Comparison of ENCODE assay signal across 26 cellular contexts in the genomic region with DNA sequence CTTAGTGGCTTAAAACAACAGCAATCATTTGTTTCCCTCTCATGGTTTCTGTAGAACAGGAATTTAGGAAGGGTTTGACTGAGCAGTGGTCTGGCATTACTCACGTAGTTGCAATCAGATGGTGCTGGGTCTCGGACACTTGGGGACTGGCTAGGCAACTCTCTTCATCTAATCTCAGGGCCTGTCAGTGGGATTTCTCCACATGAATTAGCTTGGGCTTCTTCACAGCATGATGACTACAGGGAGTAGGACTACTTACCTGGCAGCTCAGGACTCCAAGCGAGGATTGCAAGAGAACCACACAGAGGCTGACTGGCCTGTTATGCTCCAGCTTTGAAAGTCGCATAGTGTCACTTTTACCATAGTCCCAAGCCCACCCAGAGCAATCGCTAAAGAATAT.
"Had no signal": no experiment of that assay in that cellular context is flagged by ENCODE, and none has a peak within 500 bp of the region (broad histone marks: within the 10 kb centered on the region; RNA-seq: fewer than 3 reads in every experiment).

No MANE protein-coding gene starts in this region.

- H3K4me3 ChIP-seq: breast epithelium, colonic mucosa, esophagus squamous epithelium, heart right ventricle, left lung, mucosa of descending colon, SK-N-MC, thoracic aorta had no signal

- H3K4me3 Mint-ChIP-seq: activated CD8-positive, alpha-beta T cell treated with anti-CD3 and anti-CD28 coated beads, Interleukin-2, amount 10 ng/mL, durations not matched to agents 7 days and 5 days; activated naive CD8-positive, alpha-beta T cell treated with anti-CD3 and anti-CD28 coated beads, Interleukin-2, amount 50 U/mL, for 24 hours; activated T-helper 1 cell treated with anti-CD3 and anti-CD28 coated beads, Interleukin-12 subunit alpha, Interleukin-12 subunit beta, Interleukin-2, Interleukin-4 antibody, amounts not matched to agents 30 ng/mL and 10 ng/mL and 1 ng/mL, durations not matched to agents 14 hours and 24 hours and 36 hours; endodermal cell; neural crest cell; T-helper 2 cell treated with Interferon-gamma antibody and Interleukin-4, amounts not matched to agents 5 μg/mL and 100 μg/mL, for 36 hours; type B pancreatic cell had no signal

- H3K4me1 Mint-ChIP-seq: neural crest cell had no signal

- DNase-seq: activated CD4-positive, alpha-beta T cell treated with anti-CD3 and anti-CD28 coated beads for 1 hour; activated CD4-positive, alpha-beta T cell treated with anti-CD3 and anti-CD28 coated beads, Interleukin-2, amount 50 U/mL, for 1 hour; activated CD8-positive, alpha-beta T cell treated with anti-CD3 and anti-CD28 coated beads, Interleukin-2, amount 10 ng/mL, durations not matched to agents 7 days and 5 days; activated gamma-delta T cell; activated naive CD4-positive, alpha-beta T cell treated with anti-CD3 and anti-CD28 coated beads, Interleukin-2, amount 50 U/mL, for 16 hours; activated naive CD8-positive, alpha-beta T cell treated with anti-CD3 and anti-CD28 coated beads, Interleukin-2, amount 50 U/mL, for 24 hours; aorta; colonic mucosa; endodermal cell; esophagus squamous epithelium; heart right ventricle; left lung; mammary epithelial cell; mucosa of descending colon; naive B cell; occipital lobe; stimulated activated CD4-positive, alpha-beta T cell treated with anti-CD3 and anti-CD28 coated beads, Interleukin-4, amount 100 ng/mL, for 24 hours; stimulated activated naive CD4-positive, alpha-beta T cell treated with Interleukin-2 at 50 U/mL for 16 hours; WERI-Rb-1 had no signal

- H3K27me3 Mint-ChIP-seq: activated naive CD8-positive, alpha-beta T cell treated with anti-CD3 and anti-CD28 coated beads, Interleukin-2, amount 50 U/mL, for 24 hours; naive B cell; type B pancreatic cell had no signal

- H3K27ac ChIP-seq: breast epithelium, colonic mucosa, esophagus squamous epithelium, left lung, SK-N-MC, thoracic aorta, WERI-Rb-1 had no signal

- H3K4me1 ChIP-seq: breast epithelium, colonic mucosa had no signal

- H3K9me3 ChIP-seq: breast epithelium, colonic mucosa, esophagus squamous epithelium, left lung, mucosa of descending colon, thoracic aorta had no signal

- ATAC-seq: activated CD8-positive, alpha-beta T cell treated with anti-CD3 and anti-CD28 coated beads, Interleukin-2, amount 10 ng/mL, durations not matched to agents 7 days and 5 days; activated naive CD8-positive, alpha-beta T cell treated with anti-CD3 and anti-CD28 coated beads, Interleukin-2, amount 50 U/mL, for 24 hours; left lung; mucosa of descending colon had no signal

- H3K9me3 Mint-ChIP-seq: activated T-helper 1 cell treated with anti-CD3 and anti-CD28 coated beads, Interleukin-12 subunit alpha, Interleukin-12 subunit beta, Interleukin-2, Interleukin-4 antibody, amounts not matched to agents 30 ng/mL and 10 ng/mL and 1 ng/mL, durations not matched to agents 14 hours and 24 hours and 36 hours; T-helper 2 cell treated with Interferon-gamma antibody and Interleukin-4, amounts not matched to agents 5 μg/mL and 100 μg/mL, for 36 hours; type B pancreatic cell had no signal

- H3K36me3 ChIP-seq: breast epithelium, colonic mucosa, thoracic aorta, WERI-Rb-1 had no signal

- H3K27ac Mint-ChIP-seq: activated CD8-positive, alpha-beta T cell treated with anti-CD3 and anti-CD28 coated beads, Interleukin-2, amount 10 ng/mL, durations not matched to agents 7 days and 5 days; activated naive CD8-positive, alpha-beta T cell treated with anti-CD3 and anti-CD28 coated beads, Interleukin-2, amount 50 U/mL, for 24 hours; activated T-helper 1 cell treated with anti-CD3 and anti-CD28 coated beads, Interleukin-12 subunit alpha, Interleukin-12 subunit beta, Interleukin-2, Interleukin-4 antibody, amounts not matched to agents 30 ng/mL and 10 ng/mL and 1 ng/mL, durations not matched to agents 14 hours and 24 hours and 36 hours; endodermal cell; T-helper 2 cell treated with Interferon-gamma antibody and Interleukin-4, amounts not matched to agents 5 μg/mL and 100 μg/mL, for 36 hours; type B pancreatic cell had no signal

- H3K27me3 ChIP-seq: breast epithelium, colonic mucosa, esophagus squamous epithelium, heart right ventricle, left lung had no signal
